21 cellular contexts compared by ENCODE assay signal in the genomic region with DNA sequence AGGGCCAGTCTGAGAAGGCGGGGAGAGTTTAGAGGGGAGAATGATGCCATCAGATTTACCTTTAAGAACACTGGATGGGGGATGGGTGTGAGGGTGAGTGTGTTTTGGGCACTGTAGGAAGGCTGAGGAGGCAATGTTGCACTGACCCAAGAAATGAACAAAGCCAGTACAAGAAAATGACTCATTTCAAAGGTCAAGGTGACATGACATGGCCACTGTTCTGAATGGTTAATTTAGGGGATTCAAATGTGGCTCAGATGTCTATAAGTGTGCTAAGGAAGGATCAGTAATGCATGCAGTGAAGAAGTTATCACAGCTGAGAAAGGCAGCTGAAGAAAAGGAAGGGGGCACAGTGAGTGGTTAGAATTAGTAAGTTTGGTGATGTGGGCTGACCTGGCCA.
DNase-seq lines count a peak whose midpoint lies in the region; ATAC-seq and TF ChIP-seq lines count a peak whose summit lies in the region.
"Had no signal": no experiment of that assay in that cellular context is flagged by ENCODE, and none has a peak within 500 bp of the region (broad histone marks: within the 10 kb centered on the region; RNA-seq: fewer than 3 reads in every experiment).

No MANE protein-coding gene starts in this region.

- H3K4me3 ChIP-seq in cardiac muscle cell (no peak overlapping the region), endodermal cell (ENCODE audit: low read length) (no peak overlapping the region)
- H3K4me3 ChIP-seq: BLaER1 treated with 17β-estradiol and CSF1 and Interleukin-3, amounts not matched to agents 10 nM and 100 nM; GM12878; HAP-1 had no signal

- H3K9me3 ChIP-seq in cardiac muscle cell (ENCODE audit: low read depth) (no peaks in the 10 kb centered on the region), endodermal cell (ENCODE audit: control insufficient read depth, low read length) (no peaks in the 10 kb centered on the region)
- H3K9me3 ChIP-seq: BE2C; BLaER1 treated with 17β-estradiol and CSF1 and Interleukin-3, amounts not matched to agents 10 nM and 100 nM; HAP-1 had no signal

- H3K36me3 ChIP-seq in cardiac muscle cell (no peaks in the 10 kb centered on the region), endodermal cell (ENCODE audit: control insufficient read depth, insufficient read depth, low read length) (no peaks in the 10 kb centered on the region)
- H3K36me3 ChIP-seq: BE2C; BLaER1 treated with 17β-estradiol and CSF1 and Interleukin-3, amounts not matched to agents 10 nM and 100 nM; HAP-1 had no signal

- H3K27me3 ChIP-seq in cardiac muscle cell, result no peaks in the 10 kb centered on the region
- H3K27me3 ChIP-seq in endodermal cell (ENCODE audit: control insufficient read depth, insufficient read depth, low read length, poor library complexity, severe bottlenecking), result no peaks in the 10 kb centered on the region
- H3K27me3 ChIP-seq: BLaER1 treated with 17β-estradiol and CSF1 and Interleukin-3, amounts not matched to agents 10 nM and 100 nM had no signal

- H3K4me1 ChIP-seq in cardiac muscle cell (ENCODE audit: low read depth) (peaks cover 5% of the 10 kb centered on the region), endodermal cell (ENCODE audit: control insufficient read depth, insufficient read depth, low read length) (no peaks in the 10 kb centered on the region)
- H3K4me1 ChIP-seq: BE2C; BLaER1 treated with 17β-estradiol and CSF1 and Interleukin-3, amounts not matched to agents 10 nM and 100 nM; HAP-1 had no signal

- H3K27ac ChIP-seq in cardiac muscle cell (peak overlapping the region; percentile 9), endodermal cell (ENCODE audit: low read depth, low read length) (no peak overlapping the region)
- H3K27ac ChIP-seq: 22Rv1; BLaER1 treated with 17β-estradiol and CSF1 and Interleukin-3, amounts not matched to agents 10 nM and 100 nM had no signal

- WGBS in endodermal cell (ENCODE audit: insufficient coverage in 1 of 2, insufficient read length in 1 of 2), 2 experiments, result 94% methylated on average over 1 of the region's 1 CpG; no CpG with 5 or more reads in 1 of the 2 experiments

- ATAC-seq in Right ventricle myocardium superior (ENCODE audit: poor library complexity) (no peak), HG03460 (IDR thresholded peaks at IDR 0.05; ENCODE audit: unreplicated experiment) (no peak)
- peak; percentile 87 for ATAC-seq in stimulated activated memory B cell treated with anti-CD40 and anti-IgM and Interleukin-4, amounts not matched to agents 10 μg/mL and 1 μg/mL and 100 μg/mL, for 72 hours
- ATAC-seq: GM12878 had no signal

- TF ChIP-seq CTCF in cardiac muscle cell (IDR thresholded peaks at IDR 0.05; ENCODE audit: low read depth, low read length) (no peak), endodermal cell (conservative IDR thresholded peaks at IDR 0.05) (no peak), GM20000 (IDR thresholded peaks at IDR 0.05; ENCODE audit: extremely low read depth, missing control alignments) (no peak)

- H3K4me1 Mint-ChIP-seq in endodermal cell, result peaks cover 7% of the 10 kb centered on the region
- peaks cover 6% of the 10 kb centered on the region for H3K4me1 Mint-ChIP-seq in stimulated activated memory B cell treated with anti-CD40 and anti-IgM and Interleukin-4, amounts not matched to agents 10 μg/mL and 1 μg/mL and 100 μg/mL, for 72 hours
- H3K4me1 Mint-ChIP-seq: CD14-positive monocyte; CD8-positive, alpha-beta memory T cell had no signal

- intact Hi-C loops in Right ventricle myocardium superior (cut with DNase I), result loop anchor here (10.0 kb wide), 1 partner anchor 125 kb away; a partner anchor contains a TSS

- no peak for DNase-seq in cardiac muscle cell (ENCODE audit: low read depth in 1 of 2, low spot score in 1 of 2)
- no peak for DNase-seq in Right ventricle myocardium superior
- no peak for DNase-seq in endodermal cell
- DNase-seq in GM20000 (ENCODE audit: low spot score), result no peak
- DNase-seq in iPS-NIHi7 (ENCODE audit: extremely low spot score), result no peak
- DNase-seq: BE2C; CD4-positive, alpha-beta T cell; CD8-positive, alpha-beta memory T cell; DMS 273 treated with DMSO at 0.1 percent for 48 hours; DMS79; EL; GDM1; GOT3; HFFc6 had no signal

- peaks cover 3% of the 10 kb centered on the region for H3K36me3 Mint-ChIP-seq in endodermal cell (ENCODE audit: low read depth)
- H3K36me3 Mint-ChIP-seq in stimulated activated memory B cell treated with anti-CD40 and anti-IgM and Interleukin-4, amounts not matched to agents 10 μg/mL and 1 μg/mL and 100 μg/mL, for 72 hours, result no peaks in the 10 kb centered on the region
- H3K36me3 Mint-ChIP-seq: CD14-positive monocyte had no signal

- no peaks in the 10 kb centered on the region for H3K27me3 Mint-ChIP-seq in endodermal cell (ENCODE audit: insufficient read depth)
- peaks cover 7% of the 10 kb centered on the region for H3K27me3 Mint-ChIP-seq in stimulated activated memory B cell treated with anti-CD40 and anti-IgM and Interleukin-4, amounts not matched to agents 10 μg/mL and 1 μg/mL and 100 μg/mL, for 72 hours
- H3K27me3 Mint-ChIP-seq: CD4-positive, alpha-beta T cell; CD8-positive, alpha-beta memory T cell had no signal

- H3K27ac Mint-ChIP-seq in endodermal cell, result peak overlapping the region; percentile 35
- H3K27ac Mint-ChIP-seq in stimulated activated memory B cell treated with anti-CD40 and anti-IgM and Interleukin-4, amounts not matched to agents 10 μg/mL and 1 μg/mL and 100 μg/mL, for 72 hours, result no peak overlapping the region
- H3K27ac Mint-ChIP-seq: CD14-positive monocyte; CD4-positive, alpha-beta T cell; CD8-positive, alpha-beta memory T cell; HFFc6 had no signal

- H3K9ac ChIP-seq in endodermal cell (ENCODE audit: extremely low read depth, low read length, poor library complexity, severe bottlenecking), result no peak overlapping the region
- H3K9ac ChIP-seq: BLaER1 treated with 17β-estradiol and CSF1 and Interleukin-3, amounts not matched to agents 10 nM and 100 nM had no signal

- H3K4me3 Mint-ChIP-seq in endodermal cell, result no peak overlapping the region
- H3K4me3 Mint-ChIP-seq in stimulated activated memory B cell treated with anti-CD40 and anti-IgM and Interleukin-4, amounts not matched to agents 10 μg/mL and 1 μg/mL and 100 μg/mL, for 72 hours, result no peak overlapping the region
- H3K4me3 Mint-ChIP-seq: CD14-positive monocyte; CD4-positive, alpha-beta T cell; CD8-positive, alpha-beta memory T cell; HFFc6 had no signal

- H3K9me3 Mint-ChIP-seq in endodermal cell, result no peaks in the 10 kb centered on the region
- no peaks in the 10 kb centered on the region for H3K9me3 Mint-ChIP-seq in stimulated activated memory B cell treated with anti-CD40 and anti-IgM and Interleukin-4, amounts not matched to agents 10 μg/mL and 1 μg/mL and 100 μg/mL, for 72 hours
- H3K9me3 Mint-ChIP-seq: HFFc6 had no signal
